Comparison of ENCODE assay signal across 23 cellular contexts in genomic region chr1:37647281-37647680, GRCh38. TPM values are rescaled to one million over a fixed set of nuclear protein-coding genes. Genes with fewer than 3 reads are reported as not detected.
DNase-seq lines count a peak whose midpoint lies in the region; ATAC-seq and TF ChIP-seq lines count a peak whose summit lies in the region.
"Had no signal": no experiment of that assay in that cellular context is flagged by ENCODE, and none has a peak within 500 bp of the region (broad histone marks: within the 10 kb centered on the region; RNA-seq: fewer than 3 reads in every experiment).

No MANE protein-coding gene starts in this region.

- CTCF ChIA-PET in WTC11 (lab: Charles Lee), result no interaction called here

- H3K4me1 Mint-ChIP-seq in WTC11, result no peaks in the 10 kb centered on the region
- H3K4me1 Mint-ChIP-seq: B cell; CD4-positive, CD25-positive, alpha-beta regulatory T cell had no signal

- H3K27ac Mint-ChIP-seq in WTC11, result no peak overlapping the region
- H3K27ac Mint-ChIP-seq: B cell; CD4-positive, CD25-positive, alpha-beta regulatory T cell; CD8-positive, alpha-beta T cell had no signal

- ATAC-seq in WTC11 (no peak), HG03457 (IDR thresholded peaks at IDR 0.05; ENCODE audit: unreplicated experiment) (no peak)
- ATAC-seq: A549; CD8-positive, alpha-beta T cell; GM12878 had no signal

- no peaks in the 10 kb centered on the region for H3K9me3 Mint-ChIP-seq in WTC11

- H3K4me3 Mint-ChIP-seq in WTC11, result no peak overlapping the region
- H3K4me3 Mint-ChIP-seq: B cell; CD4-positive, CD25-positive, alpha-beta regulatory T cell; CD8-positive, alpha-beta T cell had no signal

- peaks cover 6% of the 10 kb centered on the region for H3K27me3 Mint-ChIP-seq in WTC11 (ENCODE audit: low read depth)

- H3K36me3 Mint-ChIP-seq in WTC11, result no peaks in the 10 kb centered on the region
- H3K36me3 Mint-ChIP-seq: CD4-positive, CD25-positive, alpha-beta regulatory T cell; CD8-positive, alpha-beta T cell had no signal

- POLR2A ChIA-PET in WTC11 (lab: Charles Lee), result no interaction called here

- TF ChIP-seq CTCF in AG10803 (conservative IDR thresholded peaks at IDR 0.05; ENCODE audit: low read length) (no peak), WTC11 (IDR thresholded peaks at IDR 0.05) (no peak)

- peak; percentile 21 for DNase-seq in AG10803 (ENCODE audit: low read depth)
- DNase-seq in WTC11 (ENCODE audit: low spot score), result no peak
- DNase-seq in kidney tubule cell (ENCODE audit: low spot score), result peak; percentile 2
- no peak for DNase-seq in T-helper 2 cell
- no peak for DNase-seq in NCI-H526 treated with DMSO at 0.1 percent for 48 hours (lab: John Stamatoyannopoulos, UW)
- DNase-seq: 8988T; ACHN; Caco-2; CD4-positive, CD25-positive, alpha-beta regulatory T cell; CD8-positive, alpha-beta T cell; DMS153; DND-41; EL; GDM1; GM23248; H7; HCEC 1CT had no signal

- no peak overlapping the region for H3K4me3 ChIP-seq in AG10803 (ENCODE audit: low read length)
- H3K4me3 ChIP-seq: A549, BLaER1, GM12878, GM23248 had no signal

TF ChIP-seq in WTC11, 78 proteins besides CTCF, POLR2A, EP300 and RAD21:
- no peak for TF ChIP-seq SMAD3 (CRISPR knock-in tag; IDR thresholded peaks at IDR 0.05; ENCODE audit: borderline replicate concordance)
- 0 out of 2 replicates have a peak, but pooled peaks have one; percentile 3 for TF ChIP-seq HMGA2 (CRISPR knock-in tag; IDR thresholded peaks at IDR 0.05)

RNA-seq across cellular contexts. Expression of gene RSPO1, which starts 12.6 kb away (rescaled TPM):
- 0.11 to 0.16 TPM (median 0.13 TPM) in 3 replicates for total RNA-seq in WTC11 (2021)
- total RNA-seq: B cell; Caco-2; CD4-positive, CD25-positive, alpha-beta regulatory T cell; CD8-positive, alpha-beta T cell; GM12878; H1 had no signal

RNA-seq across cellular contexts. Expression of gene CDCA8, which starts 45.0 kb away (rescaled TPM):
- 42.1 to 47.7 TPM (median 43.3 TPM) in 3 replicates for total RNA-seq in WTC11 (2021)

RNA-seq across cellular contexts. Expression of gene GNL2, which starts 51.5 kb away (rescaled TPM):
- total RNA-seq in WTC11 (2021), result 72.3 to 92.8 TPM (median 75.9 TPM) in 3 replicates

Comparison
In these comparisons a context has a peak if more than half of its experiments do, and no peak if none do; other contexts are left out.
1. DNase-seq: peak in AG10803 (single experiment) and kidney tubule cell (single experiment); none in WTC11 (single experiment), T-helper 2 cell (0 of 5) and NCI-H526 treated with DMSO at 0.1 percent for 48 hours (single experiment).